In genomic region chr2:1739322-1739957, GRCh38 we compare ENCODE assay signal across 16 cellular contexts. TPM values are rescaled to one million over a fixed set of nuclear protein-coding genes. Genes with fewer than 3 reads are reported as not detected.
DNase-seq lines count a peak whose midpoint lies in the region; ATAC-seq and TF ChIP-seq lines count a peak whose summit lies in the region.
"Had no signal": no experiment of that assay in that cellular context is flagged by ENCODE, and none has a peak within 500 bp of the region (broad histone marks: within the 10 kb centered on the region; RNA-seq: fewer than 3 reads in every experiment).

No MANE protein-coding gene starts in this region.

- H3F3A ChIP-seq in Loucy (ENCODE audit: low read depth): no peaks in the 10 kb centered on the region

- H3K4me3 ChIP-seq in Loucy (ENCODE audit: low read length, poor library complexity, severe bottlenecking): no peak overlapping the region
- peak overlapping the region in 1 of 2 donors; percentile 7 for H3K4me3 ChIP-seq in muscle layer of duodenum (ENCODE audit: low read depth in 1 of 2, low read length in 2 of 2)
- peak overlapping the region; percentile 26 for H3K4me3 ChIP-seq in thoracic aorta
- no peak overlapping the region for H3K4me3 ChIP-seq in body of pancreas
- H3K4me3 ChIP-seq: upper lobe of right lung had no signal

- peaks cover 87% of the 10 kb centered on the region for H3K79me2 ChIP-seq in Loucy (ENCODE audit: insufficient read depth, low read length)

- H3K4me2 ChIP-seq in Loucy (ENCODE audit: low read depth, low read length, poor library complexity, severe bottlenecking): peak overlapping the region; percentile 60

- no peak for ATAC-seq in thoracic aorta (ENCODE audit: insufficient number of reproducible peaks, low FRiP score, low read depth)
- no peak for ATAC-seq in HG03342 (IDR thresholded peaks at IDR 0.05; ENCODE audit: unreplicated experiment)
- no peak for ATAC-seq in body of pancreas
- ATAC-seq in GM18858 (IDR thresholded peaks at IDR 0.05; ENCODE audit: unreplicated experiment): no peak
- ATAC-seq: activated naive CD4-positive, alpha-beta T cell treated with anti-CD3 and anti-CD28 coated beads, Interleukin-2, amount 50 U/mL, for 72 hours; upper lobe of right lung had no signal

- TF ChIP-seq POLR2A in body of pancreas (IDR thresholded peaks at IDR 0.05): no peak

- intact Hi-C loops in body of pancreas (cut with DNase I): no loop called here

- H3K4me3 Mint-ChIP-seq in chondrocyte (ENCODE audit: unreplicated experiment): no peak overlapping the region
- H3K4me3 Mint-ChIP-seq: CD14-positive monocyte; central memory CD8-positive, alpha-beta T cell; T-helper 2 cell treated with Interferon-gamma antibody and Interleukin-4, amounts not matched to agents 5 μg/mL and 100 μg/mL, for 36 hours had no signal

- peaks cover 64% of the 10 kb centered on the region for H3K4me1 Mint-ChIP-seq in chondrocyte (ENCODE audit: low read depth)
- H3K4me1 Mint-ChIP-seq: central memory CD8-positive, alpha-beta T cell had no signal

- H3K9me3 Mint-ChIP-seq in chondrocyte (ENCODE audit: low read depth): peaks cover 5% of the 10 kb centered on the region
- H3K9me3 Mint-ChIP-seq: activated naive CD4-positive, alpha-beta T cell treated with anti-CD3 and anti-CD28 coated beads, Interleukin-2, amount 50 U/mL, for 72 hours; T-helper 2 cell treated with Interferon-gamma antibody and Interleukin-4, amounts not matched to agents 5 μg/mL and 100 μg/mL, for 36 hours had no signal

- no peaks in the 10 kb centered on the region for H3K27me3 Mint-ChIP-seq in chondrocyte (ENCODE audit: low read depth)
- H3K27me3 Mint-ChIP-seq: progenitor cell of endocrine pancreas had no signal

- no peaks in the 10 kb centered on the region for H3K36me3 ChIP-seq in Loucy (ENCODE audit: insufficient read depth, low read length)
- no peaks in the 10 kb centered on the region for H3K36me3 ChIP-seq in muscle layer of duodenum (ENCODE audit: control insufficient read depth in 1 of 2, insufficient read depth in 2 of 2, low read length in 2 of 2)
- H3K36me3 ChIP-seq in thoracic aorta: no peaks in the 10 kb centered on the region
- no peaks in the 10 kb centered on the region for H3K36me3 ChIP-seq in body of pancreas (replicated peaks in 1 of 2; ENCODE audit: insufficient read depth in 1 of 2, low read depth in 2 of 2)
- H3K36me3 ChIP-seq: upper lobe of right lung had no signal

- WGBS in body of pancreas, 2 donors: 71 to 78% methylated on average over 9 of the region's 9 CpGs

- H3K27me3 ChIP-seq in Loucy (ENCODE audit: insufficient read depth, low read length, poor library complexity, severe bottlenecking) (no peaks in the 10 kb centered on the region), muscle layer of duodenum (ENCODE audit: low read depth, low read length) (no peaks in the 10 kb centered on the region), thoracic aorta (replicated peaks; ENCODE audit: insufficient read depth) (no peaks in the 10 kb centered on the region), body of pancreas (peaks cover 0 to 4% of the 10 kb centered on the region in 2 donors)

- H3K4me1 ChIP-seq in Loucy (ENCODE audit: insufficient read depth, low read length, poor library complexity, severe bottlenecking) (peaks cover 4% of the 10 kb centered on the region), muscle layer of duodenum (ENCODE audit: control insufficient read depth in 1 of 2, insufficient read depth in 2 of 2, low read length in 2 of 2) (peaks cover 5 to 41% of the 10 kb centered on the region in 2 donors), thoracic aorta (ENCODE audit: control insufficient read depth in 1 of 2, low read depth in 2 of 2) (peaks cover 18 to 58% of the 10 kb centered on the region in 2 donors), body of pancreas (peaks cover 13% of the 10 kb centered on the region)

- peak overlapping the region; percentile 60 for H3K27ac Mint-ChIP-seq in chondrocyte (ENCODE audit: unreplicated experiment)
- H3K27ac Mint-ChIP-seq: activated naive CD4-positive, alpha-beta T cell treated with anti-CD3 and anti-CD28 coated beads, Interleukin-2, amount 50 U/mL, for 72 hours; CD14-positive monocyte; progenitor cell of endocrine pancreas; T-helper 2 cell treated with Interferon-gamma antibody and Interleukin-4, amounts not matched to agents 5 μg/mL and 100 μg/mL, for 36 hours had no signal

- DNase-seq in chondrocyte (ENCODE audit: low spot score) (no peak), thoracic aorta (ENCODE audit: low spot score) (no peak), body of pancreas (no peak)
- DNase-seq: activated CD4-positive, alpha-beta T cell treated with anti-CD3 and anti-CD28 coated beads for 1 hour; activated T-cell treated with anti-CD3 and anti-CD28 coated beads for 4 hours; NCI-H2171 treated with DMSO at 0.1 percent for 48 hours had no signal

- no peaks in the 10 kb centered on the region for H3K9me2 ChIP-seq in Loucy (replicated peaks; ENCODE audit: low read depth, low read length)

- peaks cover 5% of the 10 kb centered on the region for H3K36me3 Mint-ChIP-seq in chondrocyte (ENCODE audit: low read depth)
- H3K36me3 Mint-ChIP-seq: activated naive CD4-positive, alpha-beta T cell treated with anti-CD3 and anti-CD28 coated beads, Interleukin-2, amount 50 U/mL, for 72 hours; CD14-positive monocyte had no signal

- H3K27ac ChIP-seq in muscle layer of duodenum (ENCODE audit: low read length) (peak overlapping the region; percentile 76), thoracic aorta (peak overlapping the region; percentile 76 to 96), body of pancreas (no peak overlapping the region)
- H3K27ac ChIP-seq: upper lobe of right lung had no signal

- H3K9ac ChIP-seq in Loucy (ENCODE audit: low read depth, low read length, poor library complexity, severe bottlenecking): no peak overlapping the region

- TF ChIP-seq CTCF in Loucy (conservative IDR thresholded peaks at IDR 0.05; ENCODE audit: low read length): no peak
- TF ChIP-seq CTCF in chondrocyte (IDR thresholded peaks at IDR 0.05): no peak
- TF ChIP-seq CTCF in thoracic aorta (IDR thresholded peaks at IDR 0.05): no peak
- no peak for TF ChIP-seq CTCF in body of pancreas (IDR thresholded peaks at IDR 0.05)

- H3K9me3 ChIP-seq in Loucy (ENCODE audit: insufficient read depth, low read depth, low read length) (peaks cover 8% of the 10 kb centered on the region; the same call in 1 of the 2 replicates), muscle layer of duodenum (ENCODE audit: control insufficient read depth in 1 of 2, low read length in 2 of 2) (no peaks in the 10 kb centered on the region), thoracic aorta (peaks cover 3% of the 10 kb centered on the region), body of pancreas (no peaks in the 10 kb centered on the region)
- H3K9me3 ChIP-seq: upper lobe of right lung had no signal

- no peak overlapping the region for H2AFZ ChIP-seq in Loucy (ENCODE audit: low read length)

- peaks cover 28% of the 10 kb centered on the region for H4K20me1 ChIP-seq in Loucy (ENCODE audit: insufficient read depth, low read length, poor library complexity, severe bottlenecking)

RNA-seq across cellular contexts. Expression of gene PXDN, which starts 4.9 kb away (rescaled TPM):
- 499 to 576 TPM (median 571 TPM) in 3 replicates for total RNA-seq in chondrocyte
- 100 to 1,000 TPM in 1 of 2 donors, 10 to 100 TPM in 1; 97.5 to 114 TPM for total RNA-seq in thoracic aorta
- 10 to 100 TPM in 1 of 2 donors, 1 to 10 TPM in 1; 7.0 to 41.9 TPM for total RNA-seq in body of pancreas

Comparison
In these comparisons a context has a peak if more than half of its experiments do, and no peak if none do; other contexts are left out.
1. H3K27ac ChIP-seq: peak in muscle layer of duodenum (single experiment) and thoracic aorta (2 of 2); none in body of pancreas (0 of 4).